Comparison of ENCODE assay signal across 8 cellular contexts in the genomic region with DNA sequence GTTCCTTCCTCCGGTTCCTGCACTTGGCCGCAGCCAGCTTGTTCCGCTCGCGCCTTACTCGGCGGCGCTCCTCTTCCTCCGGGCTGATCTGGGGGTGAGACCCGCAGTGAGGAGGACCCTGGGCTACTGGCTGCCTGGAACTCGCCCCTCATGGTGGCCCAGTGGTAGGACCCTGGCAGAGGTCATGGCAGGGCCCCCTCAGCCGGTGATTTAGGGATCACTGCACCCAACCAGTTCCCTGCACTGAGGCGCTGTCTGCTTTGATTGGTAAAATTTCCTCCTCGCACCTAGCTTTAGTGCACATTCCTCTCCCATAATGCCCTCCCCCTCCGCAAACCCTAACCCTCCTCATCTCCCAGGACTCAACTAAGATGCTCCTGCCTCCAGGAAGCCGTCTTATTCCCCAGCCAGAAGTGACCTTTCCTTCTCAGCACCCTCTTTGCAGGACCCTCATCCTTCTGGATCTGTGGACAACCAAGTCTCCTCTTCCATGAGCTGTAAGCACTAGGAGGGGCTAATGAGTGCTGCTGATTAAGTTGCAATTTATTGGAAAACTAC. TPM values are rescaled to one million over a fixed set of nuclear protein-coding genes. Genes with fewer than 3 reads are reported as not detected.
A peak's percentile ranks its signal among the peaks of the same experiment; 100 is the strongest.
DNase-seq lines count a peak whose midpoint lies in the region; ATAC-seq, FAIRE-seq and TF ChIP-seq lines count a peak whose summit lies in the region.

No MANE protein-coding gene starts in this region.

- H3K9me3 ChIP-seq in astrocyte (ENCODE audit: insufficient read depth, low read depth, low read length) (no peaks in the 10 kb centered on the region), muscle layer of duodenum (ENCODE audit: control insufficient read depth in 1 of 2, low read length in 2 of 2) (no peaks in the 10 kb centered on the region)

- DNase-seq in CD14-positive monocyte (ENCODE audit: low spot score) (no peak), Kasumi-1 (lab: John Stamatoyannopoulos, UW) (peak; percentile 45 to 46), astrocyte (ENCODE audit: low read depth) (no peak), NCI-H1105 treated with DMSO at 0.1 percent for 48 hours (lab: John Stamatoyannopoulos, UW) (no peak), AG08396 (ENCODE audit: low spot score) (no peak)
- no peak for DNase-seq in activated CD4-positive, CD25-positive, alpha-beta regulatory T cell treated with anti-CD3 and anti-CD28 coated beads, Interleukin-2, amount 50 U/mL, for 72 hours

- H3K27ac Mint-ChIP-seq in CD14-positive monocyte: peak overlapping the region; percentile 84 to 94 (median 92)
- no peak overlapping the region for H3K27ac Mint-ChIP-seq in astrocyte (ENCODE audit: unreplicated experiment)

- H3K36me3 ChIP-seq in astrocyte (ENCODE audit: insufficient read depth, low read length) (peaks cover 26% of the 10 kb centered on the region), muscle layer of duodenum (ENCODE audit: control insufficient read depth in 1 of 2, insufficient read depth in 2 of 2, low read length in 2 of 2) (no peaks in the 10 kb centered on the region)

- no peak overlapping the region for H2AFZ ChIP-seq in astrocyte (ENCODE audit: low read depth, low read length)

- H3K9me3 Mint-ChIP-seq in CD14-positive monocyte: no peaks in the 10 kb centered on the region
- H3K9me3 Mint-ChIP-seq in astrocyte (ENCODE audit: unreplicated experiment): no peaks in the 10 kb centered on the region

- H3K4me1 ChIP-seq in astrocyte (ENCODE audit: insufficient read depth, low read length) (peaks cover 73% of the 10 kb centered on the region), muscle layer of duodenum (ENCODE audit: control insufficient read depth in 1 of 2, insufficient read depth in 2 of 2, low read length in 2 of 2) (peaks cover 11 to 45% of the 10 kb centered on the region in 2 donors)

- peaks cover 0 to 7% (median 0%) of the 10 kb centered on the region in 3 donors for H3K27me3 Mint-ChIP-seq in CD14-positive monocyte (ENCODE audit: low read depth in 3 of 3)
- no peaks in the 10 kb centered on the region for H3K27me3 Mint-ChIP-seq in astrocyte (ENCODE audit: low read depth, unreplicated experiment)

- peak overlapping the region; percentile 76 to 89 for H3K4me3 Mint-ChIP-seq in CD14-positive monocyte
- no peak overlapping the region for H3K4me3 Mint-ChIP-seq in astrocyte (ENCODE audit: unreplicated experiment)

- H3K4me3 ChIP-seq in astrocyte (ENCODE audit: insufficient read depth, low read depth, low read length) (no peak overlapping the region), muscle layer of duodenum (ENCODE audit: low read depth in 1 of 2, low read length in 2 of 2) (peak overlapping the region; percentile 11 to 33)

- H3K79me2 ChIP-seq in astrocyte (ENCODE audit: insufficient read depth, low read length): peaks cover 80% of the 10 kb centered on the region

- no peak overlapping the region for H3K27ac ChIP-seq in astrocyte (ENCODE audit: low read depth, low read length)
- H3K27ac ChIP-seq in muscle layer of duodenum (ENCODE audit: low read length): peak overlapping the region; percentile 56

- H4K20me1 ChIP-seq in astrocyte (ENCODE audit: insufficient read depth, low read length): peaks cover 81% of the 10 kb centered on the region

- TF ChIP-seq CTCF in CD14-positive monocyte (IDR thresholded peaks at IDR 0.05): no peak
- no peak for TF ChIP-seq CTCF in astrocyte (IDR thresholded peaks at IDR 0.05; ENCODE audit: insufficient read depth, low read depth, low read length)

- no peak for FAIRE-seq in astrocyte (lab: Jason Lieb, UNC)

- intact Hi-C loops in CD14-positive monocyte (cut with micrococcal nuclease): no loop called here

- H3K27me3 ChIP-seq in astrocyte (ENCODE audit: insufficient read depth, low read length): no peaks in the 10 kb centered on the region
- H3K27me3 ChIP-seq in muscle layer of duodenum (ENCODE audit: low read depth, low read length): no peaks in the 10 kb centered on the region

- peak overlapping the region; percentile 99 for H3K4me2 ChIP-seq in astrocyte (ENCODE audit: low read length)

- peak overlapping the region; percentile 19 for H3K9ac ChIP-seq in astrocyte (ENCODE audit: low read length)

- no peak for ATAC-seq in GM21447 (IDR thresholded peaks at IDR 0.05; ENCODE audit: unreplicated experiment)

- H3K4me1 Mint-ChIP-seq in CD14-positive monocyte: peaks cover 52% of the 10 kb centered on the region
- H3K4me1 Mint-ChIP-seq in astrocyte (ENCODE audit: low read depth, unreplicated experiment): peaks cover 30% of the 10 kb centered on the region

- H3K36me3 Mint-ChIP-seq in CD14-positive monocyte: peaks cover 16 to 19% of the 10 kb centered on the region in 2 donors
- H3K36me3 Mint-ChIP-seq in astrocyte (ENCODE audit: low read depth, unreplicated experiment): peaks cover 14% of the 10 kb centered on the region

RNA-seq across cellular contexts. Expression of gene CCDC85B, which starts 3.6 kb away (rescaled TPM):
- polyA plus RNA-seq in CD14-positive monocyte: 10 to 100 TPM; 24.4 to 35.2 TPM
- total RNA-seq in astrocyte: 29.9 and 31.4 TPM in 2 replicates

RNA-seq across cellular contexts. Expression of gene FIBP, which starts 5.8 kb away (rescaled TPM):
- 100 to 1,000 TPM; 101 to 109 TPM for polyA plus RNA-seq in CD14-positive monocyte
- 67.4 and 68.7 TPM in 2 replicates for total RNA-seq in astrocyte

RNA-seq across cellular contexts. Expression of gene FOSL1, which starts 6.1 kb away (rescaled TPM):
- polyA plus RNA-seq in CD14-positive monocyte: 1 to 10 TPM; 2.5 TPM
- total RNA-seq in astrocyte: 24.5 and 37.9 TPM in 2 replicates

RNA-seq across cellular contexts. Expression of gene CTSW, which starts 14.5 kb away (rescaled TPM):
- polyA plus RNA-seq in CD14-positive monocyte: 1 to 10 TPM in 1 of 2 donors, under 1 TPM in 1; 0.78 to 1.3 TPM
- not detected in 2 replicates for total RNA-seq in astrocyte

RNA-seq across cellular contexts. Expression of gene EFEMP2, which starts 21.5 kb away (rescaled TPM):
- under 1 TPM in 1 of 2 donors, not detected in 1; 0.44 TPM for polyA plus RNA-seq in CD14-positive monocyte
- 97.3 and 119 TPM in 2 replicates for total RNA-seq in astrocyte

Comparison
In these comparisons a context has a peak if more than half of its experiments do, and no peak if none do; other contexts are left out.
1. DNase-seq: peak in Kasumi-1 (2 of 2); none in CD14-positive monocyte (single experiment), astrocyte (single experiment), NCI-H1105 treated with DMSO at 0.1 percent for 48 hours (single experiment), AG08396 (single experiment) and activated CD4-positive, CD25-positive, alpha-beta regulatory T cell treated with anti-CD3 and anti-CD28 coated beads, Interleukin-2, amount 50 U/mL, for 72 hours (single experiment).